ENCODE assay signal across 11 cellular contexts in the genomic region with DNA sequence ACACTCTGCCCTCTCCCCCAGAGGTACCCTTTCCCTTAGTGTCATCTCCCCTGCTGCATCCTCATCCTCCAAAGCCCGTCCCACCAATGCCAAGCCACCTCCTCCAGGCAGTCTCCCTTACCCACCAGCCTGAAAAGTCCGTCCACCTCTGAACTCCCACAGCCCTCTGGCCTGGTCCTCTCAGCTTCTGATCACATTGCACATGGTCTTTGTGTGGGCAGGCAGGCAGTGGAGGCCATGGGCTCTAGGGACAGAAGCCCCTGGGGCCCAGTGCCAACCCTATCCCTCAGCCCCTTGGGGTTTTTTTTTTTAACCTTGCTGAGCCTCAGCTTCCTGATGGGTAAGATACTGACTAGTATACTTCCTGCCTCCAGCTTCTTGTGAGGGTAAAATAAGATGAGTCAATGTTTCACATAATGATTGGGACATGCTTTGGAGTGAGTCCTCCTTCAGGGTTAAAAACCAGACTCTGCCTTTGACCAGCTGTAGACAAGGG. TPM values are rescaled to one million over a fixed set of nuclear protein-coding genes. Genes with fewer than 3 reads are reported as not detected.
DNase-seq lines count a peak whose midpoint lies in the region; ATAC-seq, FAIRE-seq and TF ChIP-seq lines count a peak whose summit lies in the region.
"Had no signal": no experiment of that assay in that cellular context is flagged by ENCODE, and none has a peak within 500 bp of the region (broad histone marks: within the 10 kb centered on the region; RNA-seq: fewer than 3 reads in every experiment).

No MANE protein-coding gene starts in this region.

- in situ Hi-C loops in IMR-90 (cut with MboI; ENCODE audit: low sequenced_read_pairs) = no loop called here
- in situ Hi-C loops in GM12878 (cut with MboI) = no loop called here

- peak overlapping the region; percentile 54 for H3K23ac ChIP-seq in IMR-90 (ENCODE audit: low read depth, low read length)

- no peak for TF ChIP-seq POLR2A in IMR-90 (IDR thresholded peaks at IDR 0.05; ENCODE audit: low read depth, low read length)
- TF ChIP-seq POLR2A in GM12878 (IDR thresholded peaks at IDR 0.05; ENCODE audit: low read depth, low read length) = no peak

- no peak for TF ChIP-seq RAD21 in IMR-90 (IDR thresholded peaks at IDR 0.05; ENCODE audit: low read length)
- no peak for TF ChIP-seq RAD21 in GM12878 (IDR thresholded peaks at IDR 0.05; ENCODE audit: insufficient read depth, low read depth, low read length)

- peak overlapping the region; percentile 86 to 94 for H4K8ac ChIP-seq in IMR-90 (ENCODE audit: low read depth in 2 of 2, low read length in 2 of 2)

- H3K4me3 Mint-ChIP-seq in activated CD4-positive, alpha-beta T cell treated with anti-CD3 and anti-CD28 coated beads, Interleukin-2, amount 10 ng/mL, durations not matched to agents 24 days and 14 days = peak overlapping the region; percentile 30
- peak overlapping the region; percentile 30 for H3K4me3 Mint-ChIP-seq in stimulated activated effector memory CD8-positive, alpha-beta T cell treated with anti-CD3 and anti-CD28 coated beads, Interleukin-12 subunit alpha, Interleukin-12 subunit beta, amount 100 ng/mL, for 72 hours

- peak overlapping the region; percentile 39; the same call in 1 of the 2 replicates for H3K27ac ChIP-seq in IMR-90 (ENCODE audit: insufficient read depth, low read length)
- H3K27ac ChIP-seq in GM12878 (ENCODE audit: control insufficient read depth, insufficient read depth) = no peak overlapping the region

- SMC1A ChIA-PET in GM12878 (lab: Charles Lee; ENCODE audit: uncharacterized antibody, unreplicated experiment) = interaction anchor here (0.5 to 0.7 kb wide), 2 partner anchors 17 to 37 kb away, joined by 3 read pairs; no protein-coding TSS in a partner anchor

- H2BK5ac ChIP-seq in IMR-90 (ENCODE audit: low read depth, low read length, poor library complexity, severe bottlenecking) = peak overlapping the region; percentile 57

- H3K14ac ChIP-seq in IMR-90 (replicated peaks; ENCODE audit: low read depth, low read length) = peak overlapping the region; percentile 90

- H3K79me2 ChIP-seq in GM12878 (ENCODE audit: control insufficient read depth, insufficient read depth, low read length) = no peaks in the 10 kb centered on the region

- no peak overlapping the region for H3K56ac ChIP-seq in IMR-90 (ENCODE audit: extremely low read depth, insufficient read depth, low read length)

- H3K9ac ChIP-seq in IMR-90 (ENCODE audit: low read depth, low read length) (no peak overlapping the region), GM12878 (ENCODE audit: control insufficient read depth, insufficient read depth, low read length) (no peak overlapping the region)

- H4K91ac ChIP-seq in IMR-90 (ENCODE audit: insufficient read depth, low read depth, low read length) = peak overlapping the region; percentile 84

- peaks cover 33% of the 10 kb centered on the region for H3K4me1 ChIP-seq in IMR-90 (ENCODE audit: control insufficient read depth, insufficient read depth, low read length)
- H3K4me1 ChIP-seq in GM12878 (ENCODE audit: control insufficient read depth, insufficient read depth, low read length) = no peaks in the 10 kb centered on the region

- H4K5ac ChIP-seq in IMR-90 (ENCODE audit: low read depth, low read length) = peak overlapping the region; percentile 1; the same call in 1 of the 2 replicates

- peak overlapping the region; percentile 89; the same call in 1 of the 2 replicates for H2BK20ac ChIP-seq in IMR-90 (ENCODE audit: low read depth, low read length)

- no peak overlapping the region for H3K4me3 ChIP-seq in IMR-90 (ENCODE audit: insufficient read depth, low read depth, low read length)
- H3K4me3 ChIP-seq in GM12878 = no peak overlapping the region
- H3K4me3 ChIP-seq: lung had no signal

- TF ChIP-seq CTCF in IMR-90 (conservative IDR thresholded peaks at IDR 0.05; ENCODE audit: low read depth, low read length) = no peak
- TF ChIP-seq CTCF in GM12878 (IDR thresholded peaks at IDR 0.05 in 2 of 3, conservative IDR thresholded peaks at IDR 0.05 in 1 of 3; ENCODE audit: control insufficient read depth in 2 of 3, extremely low read depth in 1 of 3, insufficient read depth in 1 of 3, low read depth in 3 of 3, low read length in 3 of 3) = no peak

- ATAC-seq in IMR-90 (ENCODE audit: low read depth) (peak; percentile 67), GM12878 (peak; percentile 71), HG03039 (IDR thresholded peaks at IDR 0.05; ENCODE audit: unreplicated experiment) (no peak)
- peak; percentile 92 for ATAC-seq in stimulated activated effector memory CD8-positive, alpha-beta T cell treated with anti-CD3 and anti-CD28 coated beads, Interleukin-12 subunit alpha, Interleukin-12 subunit beta, amount 100 ng/mL, for 72 hours

- peak overlapping the region; percentile 75 for H3K27ac Mint-ChIP-seq in activated CD4-positive, alpha-beta T cell treated with anti-CD3 and anti-CD28 coated beads, Interleukin-2, amount 10 ng/mL, durations not matched to agents 24 days and 14 days
- H3K27ac Mint-ChIP-seq in stimulated activated effector memory CD8-positive, alpha-beta T cell treated with anti-CD3 and anti-CD28 coated beads, Interleukin-12 subunit alpha, Interleukin-12 subunit beta, amount 100 ng/mL, for 72 hours = peak overlapping the region; percentile 77

- H2BK120ac ChIP-seq in IMR-90 (ENCODE audit: low read depth, low read length) = peak overlapping the region; percentile 85

- H3K4me1 Mint-ChIP-seq in activated CD4-positive, alpha-beta T cell treated with anti-CD3 and anti-CD28 coated beads, Interleukin-2, amount 10 ng/mL, durations not matched to agents 24 days and 14 days = peaks cover 15% of the 10 kb centered on the region
- H3K4me1 Mint-ChIP-seq in stimulated activated effector memory CD8-positive, alpha-beta T cell treated with anti-CD3 and anti-CD28 coated beads, Interleukin-12 subunit alpha, Interleukin-12 subunit beta, amount 100 ng/mL, for 72 hours = peaks cover 21% of the 10 kb centered on the region

- H3K36me3 Mint-ChIP-seq in activated CD4-positive, alpha-beta T cell treated with anti-CD3 and anti-CD28 coated beads, Interleukin-2, amount 10 ng/mL, durations not matched to agents 24 days and 14 days (ENCODE audit: low read depth) = no peaks in the 10 kb centered on the region
- H3K36me3 Mint-ChIP-seq in stimulated activated effector memory CD8-positive, alpha-beta T cell treated with anti-CD3 and anti-CD28 coated beads, Interleukin-12 subunit alpha, Interleukin-12 subunit beta, amount 100 ng/mL, for 72 hours = no peaks in the 10 kb centered on the region

- H3K27me3 ChIP-seq in IMR-90 (ENCODE audit: control insufficient read depth, insufficient read depth, low read length) (no peaks in the 10 kb centered on the region), GM12878 (replicated peaks in 1 of 2; ENCODE audit: control insufficient read depth in 2 of 2, insufficient read depth in 2 of 2, low read length in 1 of 2) (no peaks in the 10 kb centered on the region; a peak in 1 of 4 replicates)

- POLR2A ChIA-PET in IMR-90 (lab: Charles Lee; ENCODE audit: unreplicated experiment) (interaction anchor here (0.6 kb wide), 1 partner anchor 73 kb away, joined by 3 read pairs; no protein-coding TSS in a partner anchor), GM12878 (lab: Charles Lee) (no interaction called here)

- no peaks in the 10 kb centered on the region for H4K20me1 ChIP-seq in IMR-90 (ENCODE audit: insufficient read depth, low read length)
- no peaks in the 10 kb centered on the region for H4K20me1 ChIP-seq in GM12878 (ENCODE audit: control insufficient read depth, insufficient read depth)

- no peaks in the 10 kb centered on the region for H3K36me3 ChIP-seq in IMR-90 (ENCODE audit: control insufficient read depth, insufficient read depth, low read length)
- no peaks in the 10 kb centered on the region for H3K36me3 ChIP-seq in GM12878 (ENCODE audit: control insufficient read depth in 2 of 2, insufficient read depth in 2 of 2, low read length in 1 of 2)

- FAIRE-seq in GM12878 (lab: Jason Lieb, UNC) = no peak

- no peaks in the 10 kb centered on the region for H3K27me3 Mint-ChIP-seq in activated CD4-positive, alpha-beta T cell treated with anti-CD3 and anti-CD28 coated beads, Interleukin-2, amount 10 ng/mL, durations not matched to agents 24 days and 14 days

- RAD21 ChIA-PET in GM12878 (lab: Charles Lee; ENCODE audit: unreplicated experiment) = interaction anchor here (0.8 to 1.2 kb wide), 2 partner anchors 11 to 96 kb away, joined by 3 read pairs; no protein-coding TSS in a partner anchor

- no TSS peak for BruUV-seq in IMR-90 (replicated peaks; lab: Mats Ljungman, UMichigan)
- no TSS peak for BruUV-seq in GM12878 (replicated peaks; lab: Mats Ljungman, UMichigan)

- no peak for TF ChIP-seq EP300 in GM12878 (IDR thresholded peaks at IDR 0.05; ENCODE audit: borderline replicate concordance in 1 of 2, control insufficient read depth in 1 of 2, low read depth in 2 of 2, low read length in 2 of 2)

- peak overlapping the region; percentile 77 for H2AFZ ChIP-seq in IMR-90 (replicated peaks; ENCODE audit: low read length, poor library complexity)
- no peak overlapping the region for H2AFZ ChIP-seq in GM12878 (ENCODE audit: control insufficient read depth, low read depth, low read length)

- H3K9me1 ChIP-seq in IMR-90 (ENCODE audit: insufficient read depth, low read length) = peaks cover 47% of the 10 kb centered on the region

- H3K4me2 ChIP-seq in IMR-90 (ENCODE audit: low read depth, low read length) (no peak overlapping the region), GM12878 (ENCODE audit: control insufficient read depth, insufficient read depth) (no peak overlapping the region)

- peak overlapping the region; percentile 94 for H3K4ac ChIP-seq in IMR-90 (ENCODE audit: low read depth, low read length)

- peak overlapping the region; percentile 3; the same call in 1 of the 2 replicates for H3K18ac ChIP-seq in IMR-90 (ENCODE audit: low read depth, low read length)

- 82% methylated on average over 2 of the region's 2 CpGs; no CpG with 5 or more reads in 1 of the 2 experiments for WGBS in IMR-90 (ENCODE audit: extremely low coverage in 2 of 2, insufficient read length in 1 of 2), 2 experiments
- WGBS in GM12878 (ENCODE audit: insufficient coverage, insufficient replicate concordance, low lambda C conversion rate, missing lambda C conversion rate) = 0% methylated on average over 2 of the region's 2 CpGs

- H3K9me3 ChIP-seq in IMR-90 (ENCODE audit: control insufficient read depth, insufficient read depth, low read length) (no peaks in the 10 kb centered on the region), GM12878 (replicated peaks; ENCODE audit: control insufficient read depth, insufficient read depth, low read length) (no peaks in the 10 kb centered on the region)

- CTCF ChIA-PET in IMR-90 (lab: Yijun Ruan, JAX) = interaction anchor here (0.5 to 0.6 kb wide), 2 partner anchors 10 to 52 kb away, joined by 3 read pairs; no protein-coding TSS in a partner anchor
- CTCF ChIA-PET in GM12878 (lab: Yijun Ruan, JAX) = interaction anchor here (0.6 to 3.0 kb wide), 3 partner anchors 8 to 54 kb away, joined by 3 to 12 read pairs (median 4); no protein-coding TSS in a partner anchor

- intact Hi-C loops in activated CD4-positive, alpha-beta T cell treated with anti-CD3 and anti-CD28 coated beads, Interleukin-2, amount 10 ng/mL, durations not matched to agents 24 days and 14 days (cut with micrococcal nuclease) = no loop called here
- intact Hi-C loops in IMR-90 (cut with micrococcal nuclease) = loop anchor here (5.0 kb wide), 1 partner anchor 45 kb away; no protein-coding TSS in a partner anchor
- intact Hi-C loops in GM12878 (cut with micrococcal nuclease; ENCODE audit: unreplicated experiment) = no loop called here

- peak overlapping the region; percentile 94 for H2AK5ac ChIP-seq in IMR-90 (ENCODE audit: low read depth, low read length)

- H2BK15ac ChIP-seq in IMR-90 (ENCODE audit: low read depth, low read length) = peak overlapping the region; percentile 81; the same call in 2 of the 3 replicates

- H2AK9ac ChIP-seq in IMR-90 (replicated peaks; ENCODE audit: low read depth, low read length, poor library complexity) = peak overlapping the region; percentile 81

- no peaks in the 10 kb centered on the region for H3K9me3 Mint-ChIP-seq in activated CD4-positive, alpha-beta T cell treated with anti-CD3 and anti-CD28 coated beads, Interleukin-2, amount 10 ng/mL, durations not matched to agents 24 days and 14 days
- no peaks in the 10 kb centered on the region for H3K9me3 Mint-ChIP-seq in stimulated activated effector memory CD8-positive, alpha-beta T cell treated with anti-CD3 and anti-CD28 coated beads, Interleukin-12 subunit alpha, Interleukin-12 subunit beta, amount 100 ng/mL, for 72 hours

- DNase-seq in activated CD4-positive, alpha-beta T cell treated with anti-CD3 and anti-CD28 coated beads, Interleukin-2, amount 10 ng/mL, durations not matched to agents 24 days and 14 days = no peak
- DNase-seq in activated CD4-positive, alpha-beta T cell treated with anti-CD3 and anti-CD28 coated beads, Interleukin-2, amount 50 U/mL, for 4 hours = no peak
- DNase-seq in IMR-90 (peak; percentile 83), GM12878 (ENCODE audit: low read depth, low spot score) (no peak), inferior parietal cortex (ENCODE audit: extremely low spot score) (no peak), iPS-NIHi7 (ENCODE audit: extremely low spot score) (no peak)
- peak in 1 of 2 donors; percentile 57 for DNase-seq in stimulated activated effector memory CD8-positive, alpha-beta T cell treated with anti-CD3 and anti-CD28 coated beads, Interleukin-12 subunit alpha, Interleukin-12 subunit beta, amount 100 ng/mL, for 72 hours (ENCODE audit: low spot score in 2 of 2)
- DNase-seq: stimulated activated CD4-positive, alpha-beta T cell treated with anti-CD3 and anti-CD28 coated beads, Interleukin-2, amount 100 ng/mL, for 48 hours had no signal

- H3K79me1 ChIP-seq in IMR-90 (ENCODE audit: low read depth in 1 of 2, low read length in 2 of 2) = no peaks in the 10 kb centered on the region; a peak in 1 of 4 replicates

- dilution Hi-C loops in IMR-90 (cut with HindIII; ENCODE audit: low sequenced_read_pairs, unreplicated experiment) = no loop called here

RNA-seq across cellular contexts. Expression of a gene that starts 19.4 kb away (rescaled TPM):
- 0.14 TPM in 1 of 2 replicates, not detected in the other for total RNA-seq in activated CD4-positive, alpha-beta T cell treated with anti-CD3 and anti-CD28 coated beads, Interleukin-2, amount 10 ng/mL, durations not matched to agents 24 days and 14 days
- total RNA-seq in IMR-90 (2012; rRNA removed) (under 0.01 and 0.36 TPM in 2 replicates), GM12878 (2014; rRNA removed) (2.0 and 2.4 TPM in 2 replicates), GM12878 (2014; rRNA removed; fragmentation: Illumina TruSeq; extraction: Trizol) (0.63 and 0.69 TPM in 2 replicates), GM12878 (2021) (3.6 and 4.4 TPM in 2 replicates)
- polyA plus RNA-seq in IMR-90 (2012; rRNA removed) (0.07 and 0.14 TPM in 2 replicates), GM12878 (2011; rRNA removed) (0.73 and 1.7 TPM in 2 replicates), GM12878 (2014; fragmentation: Illumina TruSeq; extraction: Trizol) (0.97 and 2.3 TPM in 2 replicates), GM12878 (2014; fragmentation: Nextera tagmentation; extraction: Ambion mirVana) (under 1 TPM; 0.35 to 0.38 TPM), GM12878 (2014; rRNA removed) (2.8 and 3.2 TPM in 2 replicates), GM12878 (2016; fragmentation: Nextera tagmentation; extraction: Ambion mirVana) (under 1 TPM; 0.47 to 0.79 TPM)
- 0.03 and 0.08 TPM in 2 replicates for polyA plus RNA-seq in IMR-90 (2012; cell fraction: cytosol; rRNA removed)
- polyA plus RNA-seq in IMR-90 (2012; cell fraction: nucleus; rRNA removed; ENCODE audit: low replicate concordance) = 0.33 and 0.72 TPM in 2 replicates
- total RNA-seq in GM12878 (2013; cell fraction: nucleolus; rRNA removed) = 9.9 TPM in 2 replicates
- 0.34 TPM for polyA plus RNA-seq in GM12878 (2011; ENCODE audit: low read depth)
- 2.0 and 2.1 TPM in 2 replicates for polyA plus RNA-seq in GM12878 (2011; cell fraction: cytosol; rRNA removed)
- 2.5 and 3.6 TPM in 2 replicates for polyA plus RNA-seq in GM12878 (2011; cell fraction: nucleus; rRNA removed)
- 0.64 and 0.76 TPM in 2 replicates for polyA plus RNA-seq in GM12878 (2012)
- polyA minus RNA-seq in GM12878 (2011; rRNA and poly(A)+ RNA removed) = 2.0 and 3.2 TPM in 2 replicates
- polyA minus RNA-seq in GM12878 (2011; cell fraction: cytosol; rRNA and poly(A)+ RNA removed) = 0.80 and 0.83 TPM in 2 replicates
- polyA minus RNA-seq in GM12878 (2011; cell fraction: nucleus; rRNA and poly(A)+ RNA removed) = 0.48 and 1.2 TPM in 2 replicates
- total RNA-seq: A673 had no signal
